Comparison of ENCODE assay signal across 8 cellular contexts in genomic region chr11:120612363-120613263, GRCh38.
DNase-seq lines count a peak whose midpoint lies in the region; ATAC-seq and TF ChIP-seq lines count a peak whose summit lies in the region.

No MANE protein-coding gene starts in this region.

- H3K27ac Mint-ChIP-seq in natural killer cell = peak overlapping the region; percentile 73 to 96
- H3K27ac Mint-ChIP-seq in CD4-positive, alpha-beta T cell = no peak overlapping the region

- no peaks in the 10 kb centered on the region for H3K27me3 Mint-ChIP-seq in natural killer cell (ENCODE audit: low read depth in 2 of 2)
- H3K27me3 Mint-ChIP-seq in CD4-positive, alpha-beta T cell = peaks cover 4% of the 10 kb centered on the region

- no peak overlapping the region for H3K4me3 Mint-ChIP-seq in natural killer cell
- H3K4me3 Mint-ChIP-seq in CD4-positive, alpha-beta T cell = no peak overlapping the region

- H3K4me3 ChIP-seq in WERI-Rb-1 (ENCODE audit: low read depth, low read length) = peak overlapping the region; percentile 8

- no peaks in the 10 kb centered on the region for H3K36me3 ChIP-seq in WERI-Rb-1

- intact Hi-C loops in natural killer cell (cut with micrococcal nuclease) = no loop called here
- intact Hi-C loops in CD4-positive, alpha-beta T cell (cut with DNase I, micrococcal nuclease) = no loop called here

- H3K36me3 Mint-ChIP-seq in natural killer cell = no peaks in the 10 kb centered on the region
- no peaks in the 10 kb centered on the region for H3K36me3 Mint-ChIP-seq in CD4-positive, alpha-beta T cell (ENCODE audit: low read depth)

- POLR2A ChIA-PET in CD4-positive, alpha-beta T cell (lab: Charles Lee) = no interaction called here

- no peak for TF ChIP-seq CTCF in WERI-Rb-1 (IDR thresholded peaks at IDR 0.05; ENCODE audit: low read depth, low read length)
- no peak for TF ChIP-seq CTCF in natural killer cell (IDR thresholded peaks at IDR 0.05)
- TF ChIP-seq CTCF in CD4-positive, alpha-beta T cell (IDR thresholded peaks at IDR 0.05) = no peak

- CTCF ChIA-PET in CD4-positive, alpha-beta T cell (lab: Charles Lee) = no interaction called here

- H3K27me3 ChIP-seq in WERI-Rb-1 (ENCODE audit: insufficient read depth, low read depth, severe bottlenecking) = no peaks in the 10 kb centered on the region
- H3K27me3 ChIP-seq in CD4-positive, alpha-beta T cell (ENCODE audit: control insufficient read depth, insufficient read depth, low read length) = no peaks in the 10 kb centered on the region

- no peaks in the 10 kb centered on the region for H3K9me3 ChIP-seq in WERI-Rb-1 (ENCODE audit: severe bottlenecking)
- no peaks in the 10 kb centered on the region for H3K9me3 ChIP-seq in CD4-positive, alpha-beta T cell (ENCODE audit: control insufficient read depth, low read length)

- ATAC-seq in activated CD4-positive, CD25-positive, alpha-beta regulatory T cell treated with anti-CD3 and anti-CD28 coated beads, Interleukin-2, amount 50 U/mL, for 24 hours = peak; percentile 39 to 59
- ATAC-seq in HG02885 (IDR thresholded peaks at IDR 0.05; ENCODE audit: poor library complexity, unreplicated experiment) (peak; percentile 87), natural killer cell (peak; percentile 78 to 91 (median 84))
- no peak for ATAC-seq in CD4-positive, alpha-beta T cell (ENCODE audit: poor library complexity)

- DNase-seq in activated CD4-positive, CD25-positive, alpha-beta regulatory T cell (lab: John Stamatoyannopoulos, UW) = no peak
- DNase-seq in WERI-Rb-1 (peak; percentile 52), natural killer cell (peak; percentile 23), ureter (ENCODE audit: low spot score) (no peak), COLO668 (lab: John Stamatoyannopoulos, UW; ENCODE audit: unreplicated experiment) (no peak)
- DNase-seq in CD4-positive, alpha-beta T cell = no peak

- H3K9me3 Mint-ChIP-seq in natural killer cell = peaks cover 0 to 1% of the 10 kb centered on the region in 2 donors
- H3K9me3 Mint-ChIP-seq in CD4-positive, alpha-beta T cell = no peaks in the 10 kb centered on the region

- peaks cover 17 to 37% of the 10 kb centered on the region in 2 donors for H3K4me1 Mint-ChIP-seq in natural killer cell
- no peaks in the 10 kb centered on the region for H3K4me1 Mint-ChIP-seq in CD4-positive, alpha-beta T cell (ENCODE audit: low read depth)

- H3K27ac ChIP-seq in WERI-Rb-1 = peak overlapping the region; percentile 51
- H3K27ac ChIP-seq in CD4-positive, alpha-beta T cell (ENCODE audit: low read depth, low read length) = no peak overlapping the region

Comparison
In these comparisons a context has a peak if more than half of its experiments do, and no peak if none do; other contexts are left out.
1. DNase-seq: peak in WERI-Rb-1 (single experiment) and natural killer cell (single experiment); none in activated CD4-positive, CD25-positive, alpha-beta regulatory T cell (0 of 4), ureter (single experiment), CD4-positive, alpha-beta T cell (0 of 10) and COLO668 (single experiment).